ENCODE assay signal across 8 cellular contexts in genomic region chr18:37322497-37323035, GRCh38.
DNase-seq lines count a peak whose midpoint lies in the region; ATAC-seq and TF ChIP-seq lines count a peak whose summit lies in the region.

No MANE protein-coding gene starts in this region.

- TF ChIP-seq EP300 in transverse colon (IDR thresholded peaks at IDR 0.05; ENCODE audit: low read depth) = no peak

- CTCF ChIA-PET in HCT116 (lab: Charles Lee) = no interaction called here

- in situ Hi-C loops in transverse colon (cut with MboI; ENCODE audit: low pct_ligation_motif_present in 1 of 4, low pct_unique_long_range_greater_than_20kb in 1 of 4, low sequenced_read_pairs in 3 of 4) = no loop called here

- DNase-seq in AG20443 (ENCODE audit: low spot score) = peak; percentile 67
- peak; percentile 26 for DNase-seq in HCT116 (ENCODE audit: low read depth, low spot score)
- peak; percentile 62 for DNase-seq in NAMALWA (ENCODE audit: low spot score)
- DNase-seq in amygdala (lab: John Stamatoyannopoulos, UW) = peak in 29 of 56 donors; percentile 10 to 52 (median 23)
- peak; percentile 65 for DNase-seq in inferior parietal cortex (ENCODE audit: extremely low spot score)
- DNase-seq in transverse colon = peak; percentile 17
- no peak for DNase-seq in NCI-H1048 (lab: John Stamatoyannopoulos, UW)

- no peak overlapping the region for H3K9ac ChIP-seq in HCT116 (ENCODE audit: low read length)

- RAD21 ChIA-PET in HCT116 (lab: Charles Lee; ENCODE audit: low non-redundant PET in 1 of 2, low total read pairs in 2 of 2, uncharacterized antibody in 2 of 2, unreplicated experiment in 2 of 2) = no interaction called here

- H2AFZ ChIP-seq in HCT116 (ENCODE audit: low read depth, low read length, poor library complexity, severe bottlenecking) = no peak overlapping the region

- no TSS peak for BruUV-seq in HCT116 (replicated peaks; lab: Mats Ljungman, UMichigan)

- TF ChIP-seq POLR2A in HCT116 (IDR thresholded peaks at IDR 0.05; ENCODE audit: borderline replicate concordance, extremely low read depth, insufficient read depth, insufficient read length) = no peak
- TF ChIP-seq POLR2A in transverse colon (IDR thresholded peaks at IDR 0.05) = no peak

- peak; percentile 75 for TF ChIP-seq RAD21 in HCT116 (IDR thresholded peaks at IDR 0.05; ENCODE audit: low read depth)

- no peaks in the 10 kb centered on the region for H3K4me1 ChIP-seq in HCT116 (ENCODE audit: control insufficient read depth in 1 of 2, insufficient read depth in 2 of 2, low read length in 2 of 2)
- no peaks in the 10 kb centered on the region for H3K4me1 ChIP-seq in transverse colon

- POLR2A ChIA-PET in HCT116 (lab: Charles Lee) = no interaction called here

- intact Hi-C loops in HCT116 (cut with micrococcal nuclease) = loop anchor here (10.0 kb wide), 1 partner anchor 152 kb away; no protein-coding TSS in a partner anchor
- intact Hi-C loops in transverse colon (cut with DNase I; ENCODE audit: low total_unique reads) = no loop called here

- H3K27ac ChIP-seq in HCT116 (ENCODE audit: low read depth, low read length) = no peak overlapping the region
- H3K27ac ChIP-seq in transverse colon = no peak overlapping the region

- TF ChIP-seq CTCF in GM12872 (IDR thresholded peaks at IDR 0.05; ENCODE audit: insufficient read depth, low read depth, low read length) = peak; percentile 92
- peak; percentile 49 to 91 (median 89); a peak in 5 of 6 replicates for TF ChIP-seq CTCF in HCT116 (IDR thresholded peaks at IDR 0.05 in 2 of 3, conservative IDR thresholded peaks at IDR 0.05 in 1 of 3; ENCODE audit: borderline replicate concordance in 1 of 3, insufficient read depth in 1 of 3, low read depth in 2 of 3, low read length in 2 of 3)
- peak; percentile 46 to 76 (median 60) for TF ChIP-seq CTCF in transverse colon (IDR thresholded peaks at IDR 0.05)

- no peaks in the 10 kb centered on the region for H3K79me2 ChIP-seq in HCT116 (ENCODE audit: insufficient read depth, low read length)

- no peaks in the 10 kb centered on the region for H3K27me3 ChIP-seq in HCT116 (ENCODE audit: insufficient read depth, low read length)
- H3K27me3 ChIP-seq in transverse colon = peaks cover 4% of the 10 kb centered on the region

- H3K9me3 ChIP-seq in HCT116 (ENCODE audit: control insufficient read depth in 1 of 2, insufficient read depth in 1 of 2, low read depth in 1 of 2, low read length in 2 of 2) (no peaks in the 10 kb centered on the region), transverse colon (no peaks in the 10 kb centered on the region)

- H3K36me3 ChIP-seq in HCT116 (ENCODE audit: control insufficient read depth in 1 of 2, insufficient read depth in 2 of 2, low read length in 2 of 2) = no peaks in the 10 kb centered on the region
- no peaks in the 10 kb centered on the region for H3K36me3 ChIP-seq in transverse colon

- H4K20me1 ChIP-seq in HCT116 (ENCODE audit: insufficient read depth) = no peaks in the 10 kb centered on the region

- 14 to 50% methylated on average over 1 to 12 of the region's 15 CpGs for WGBS in transverse colon (ENCODE audit: low coverage in 1 of 2), 2 donors

- peak; percentile 92 for ATAC-seq in HCT116

- H3K4me3 ChIP-seq in HCT116 (replicated peaks in 1 of 2; ENCODE audit: low read depth in 1 of 2, low read length in 2 of 2) (no peak overlapping the region), transverse colon (no peak overlapping the region)

- no peaks in the 10 kb centered on the region for H3K9me2 ChIP-seq in HCT116 (ENCODE audit: insufficient read depth)

- no peak overlapping the region for H3K4me2 ChIP-seq in HCT116 (ENCODE audit: low read length)

TF ChIP-seq in HCT116, 20 proteins besides CTCF, POLR2A, EP300 and RAD21:
- TF ChIP-seq MAX (IDR thresholded peaks at IDR 0.05) (no peak), FOSL1 (IDR thresholded peaks at IDR 0.05; ENCODE audit: low read depth) (no peak), EGR1 (IDR thresholded peaks at IDR 0.05; ENCODE audit: low read depth) (no peak), EZH2phosphoT487 (IDR thresholded peaks at IDR 0.05; ENCODE audit: borderline replicate concordance) (no peak), ZFX (IDR thresholded peaks at IDR 0.05) (no peak), CBX3 (IDR thresholded peaks at IDR 0.05; ENCODE audit: low read depth) (no peak), SP1 (IDR thresholded peaks at IDR 0.05; ENCODE audit: low read depth) (no peak), ZNF274 (IDR thresholded peaks at IDR 0.05; ENCODE audit: low read depth, low read length) (no peak), SIN3A (IDR thresholded peaks at IDR 0.05; ENCODE audit: low read depth) (no peak), EZH2 (IDR thresholded peaks at IDR 0.05) (no peak), ATF3 (IDR thresholded peaks at IDR 0.05) (no peak), YY1 (IDR thresholded peaks at IDR 0.05; ENCODE audit: extremely low read depth, insufficient replicate concordance, low read depth, low read length) (no peak), CEBPB (IDR thresholded peaks at IDR 0.05; ENCODE audit: low read depth) (no peak), TCF7L2 (IDR thresholded peaks at IDR 0.05; ENCODE audit: borderline replicate concordance, extremely low read depth, insufficient read depth, insufficient read length) (no peak)
